In the genomic region with DNA sequence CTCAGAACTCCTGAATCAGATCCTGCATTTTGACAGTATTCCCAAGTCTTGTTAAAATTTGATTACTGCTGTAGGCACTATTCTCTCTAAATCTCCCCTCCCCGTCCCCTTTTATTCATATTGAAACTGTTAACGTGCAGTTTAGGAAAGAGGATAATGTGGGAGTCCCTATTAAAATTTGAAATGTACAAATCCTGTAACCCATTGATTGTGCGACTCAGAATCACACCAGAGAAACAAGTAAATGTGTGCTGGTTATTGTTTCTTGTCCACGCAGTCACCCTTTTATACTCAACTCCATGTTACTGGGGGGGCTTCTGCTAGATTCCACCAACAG, we compare ENCODE assay signal across 8 cellular contexts. TPM values are rescaled to one million over a fixed set of nuclear protein-coding genes. Genes with fewer than 3 reads are reported as not detected.
DNase-seq lines count a peak whose midpoint lies in the region; ATAC-seq and TF ChIP-seq lines count a peak whose summit lies in the region.

No MANE protein-coding gene starts in this region.

- peaks cover 44% of the 10 kb centered on the region for H3K79me2 ChIP-seq in SK-N-SH (ENCODE audit: insufficient read depth)

- no peaks in the 10 kb centered on the region for H3K9me2 ChIP-seq in SK-N-SH

- peaks cover 8% of the 10 kb centered on the region for H3K36me3 Mint-ChIP-seq in activated naive CD8-positive, alpha-beta T cell treated with anti-CD3 and anti-CD28 coated beads for 36 hours
- H3K36me3 Mint-ChIP-seq in immature natural killer cell: peaks cover 0 to 5% (median 0%) of the 10 kb centered on the region in 3 donors

- no peaks in the 10 kb centered on the region for H3K27me3 Mint-ChIP-seq in activated naive CD8-positive, alpha-beta T cell treated with anti-CD3 and anti-CD28 coated beads for 36 hours
- H3K27me3 Mint-ChIP-seq in immature natural killer cell (ENCODE audit: low read depth in 3 of 3): peaks cover 3 to 7% (median 6%) of the 10 kb centered on the region in 3 donors

- H3K27ac ChIP-seq in SK-N-SH (ENCODE audit: low read depth in 2 of 2, low read length in 1 of 2) (peak overlapping the region; percentile 82 to 83), substantia nigra (ENCODE audit: low read depth, low read length, poor library complexity, severe bottlenecking) (peak overlapping the region; percentile 76)

- WGBS in SK-N-SH (ENCODE audit: low lambda C conversion rate): 20% methylated on average over 4 of the region's 4 CpGs

- H3K4me2 ChIP-seq in SK-N-SH: peak overlapping the region; percentile 75

- peak overlapping the region; percentile 79 for H2AFZ ChIP-seq in SK-N-SH (ENCODE audit: low read depth)

- no peaks in the 10 kb centered on the region for H4K20me1 ChIP-seq in SK-N-SH (ENCODE audit: insufficient read depth)

- H3K36me3 ChIP-seq in SK-N-SH (replicated peaks in 1 of 2; ENCODE audit: control insufficient read depth in 1 of 2, insufficient read depth in 2 of 2, low read length in 1 of 2): no peaks in the 10 kb centered on the region

- H3K4me3 ChIP-seq in SK-N-SH (ENCODE audit: low read depth in 2 of 2, low read length in 1 of 2): peak overlapping the region; percentile 89 to 91

- H3K9me3 ChIP-seq in SK-N-SH: no peaks in the 10 kb centered on the region

- H3K4me3 Mint-ChIP-seq in activated naive CD8-positive, alpha-beta T cell treated with anti-CD3 and anti-CD28 coated beads for 36 hours: peak overlapping the region; percentile 94
- H3K4me3 Mint-ChIP-seq in immature natural killer cell: peak overlapping the region; percentile 91 to 96 (median 94)

- H3K4me1 Mint-ChIP-seq in activated naive CD8-positive, alpha-beta T cell treated with anti-CD3 and anti-CD28 coated beads for 36 hours: peaks cover 35% of the 10 kb centered on the region
- peaks cover 34 to 45% of the 10 kb centered on the region in 2 donors for H3K4me1 Mint-ChIP-seq in immature natural killer cell

- H3K27me3 ChIP-seq in SK-N-SH (ENCODE audit: insufficient read depth): no peaks in the 10 kb centered on the region

- DNase-seq in SK-N-SH: peak; percentile 15
- no peak for DNase-seq in activated naive CD8-positive, alpha-beta T cell treated with anti-CD3 and anti-CD28 coated beads for 36 hours
- no peak for DNase-seq in immature natural killer cell
- no peak for DNase-seq in substantia nigra (lab: John Stamatoyannopoulos, UW)
- DNase-seq in NCI-H510A (lab: John Stamatoyannopoulos, UW): no peak
- DNase-seq in NCI-H187 treated with DMSO at 0.1 percent for 48 hours (lab: John Stamatoyannopoulos, UW): no peak

- peaks cover 7% of the 10 kb centered on the region for H3F3A ChIP-seq in SK-N-SH (replicated peaks; ENCODE audit: insufficient read depth)

- TF ChIP-seq EP300 in SK-N-SH (IDR thresholded peaks at IDR 0.05; ENCODE audit: borderline replicate concordance in 1 of 2, low read depth in 1 of 2, low read length in 1 of 2): no peak

- peak overlapping the region; percentile 97 for H3K27ac Mint-ChIP-seq in activated naive CD8-positive, alpha-beta T cell treated with anti-CD3 and anti-CD28 coated beads for 36 hours
- peak overlapping the region; percentile 91 to 98 (median 95) for H3K27ac Mint-ChIP-seq in immature natural killer cell

- H3K4me1 ChIP-seq in SK-N-SH (ENCODE audit: control insufficient read depth in 1 of 2, insufficient read depth in 2 of 2, low read depth in 1 of 2, low read length in 1 of 2): peaks cover 0 to 20% of the 10 kb centered on the region in 2 experiments; a peak in 2 of 4 replicates

- POLR2A ChIA-PET in SK-N-SH (lab: Yijun Ruan, JAX): interaction anchor here (1.0 to 2.5 kb wide), 4 partner anchors 9 to 32 kb away, joined by 3 to 27 read pairs (median 9); a partner anchor contains a TSS

- peak overlapping the region; percentile 60 for H3K9ac ChIP-seq in SK-N-SH

- H3K9me3 Mint-ChIP-seq in activated naive CD8-positive, alpha-beta T cell treated with anti-CD3 and anti-CD28 coated beads for 36 hours: no peaks in the 10 kb centered on the region
- H3K9me3 Mint-ChIP-seq in immature natural killer cell: no peaks in the 10 kb centered on the region

- TF ChIP-seq CTCF in SK-N-SH (IDR thresholded peaks at IDR 0.05): no peak

- CTCF ChIA-PET in SK-N-SH (lab: Yijun Ruan, JAX): no interaction called here

- no peak for TF ChIP-seq RAD21 in SK-N-SH (IDR thresholded peaks at IDR 0.05; ENCODE audit: low read length)

- no peak for ATAC-seq in SK-N-SH treated with all-trans-retinoic acid at 6 μM for 48 hours
- no peak for ATAC-seq in HG03135 (IDR thresholded peaks at IDR 0.05; ENCODE audit: unreplicated experiment)

TF ChIP-seq in SK-N-SH, 30 proteins besides CTCF, POLR2A, EP300 and RAD21:
- TF ChIP-seq ELF1 (IDR thresholded peaks at IDR 0.05) (no peak), JUND (IDR thresholded peaks at IDR 0.05) (0 out of 2 replicates have a peak, but pooled peaks have one; percentile 3)
TF ChIP-seq in SK-N-SH: peak in this region for 1.

TF ChIP-seq in SK-N-SH treated with all-trans-retinoic acid at 6 μM for 48 hours, 23 proteins besides CTCF, POLR2A, EP300 and RAD21:
- TF ChIP-seq, protein P1, sequence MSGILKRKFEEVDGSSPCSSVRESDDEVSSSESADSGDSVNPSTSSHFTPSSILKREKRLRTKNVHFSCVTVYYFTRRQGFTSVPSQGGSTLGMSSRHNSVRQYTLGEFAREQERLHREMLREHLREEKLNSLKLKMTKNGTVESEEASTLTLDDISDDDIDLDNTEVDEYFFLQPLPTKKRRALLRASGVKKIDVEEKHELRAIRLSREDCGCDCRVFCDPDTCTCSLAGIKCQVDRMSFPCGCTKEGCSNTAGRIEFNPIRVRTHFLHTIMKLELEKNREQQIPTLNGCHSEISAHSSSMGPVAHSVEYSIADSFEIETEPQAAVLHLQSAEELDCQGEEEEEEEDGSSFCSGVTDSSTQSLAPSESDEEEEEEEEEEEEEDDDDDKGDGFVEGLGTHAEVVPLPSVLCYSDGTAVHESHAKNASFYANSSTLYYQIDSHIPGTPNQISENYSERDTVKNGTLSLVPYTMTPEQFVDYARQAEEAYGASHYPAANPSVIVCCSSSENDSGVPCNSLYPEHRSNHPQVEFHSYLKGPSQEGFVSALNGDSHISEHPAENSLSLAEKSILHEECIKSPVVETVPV (CRISPR knock-in tag; IDR thresholded peaks at IDR 0.05): no peak
- TF ChIP-seq RARB (CRISPR knock-in tag; IDR thresholded peaks at IDR 0.05) (no peak), SNAI2 (CRISPR knock-in tag; IDR thresholded peaks at IDR 0.05) (no peak), ISL1 (CRISPR knock-in tag; IDR thresholded peaks at IDR 0.05) (no peak), ZFP3 (CRISPR knock-in tag; IDR thresholded peaks at IDR 0.05) (no peak), ESRRG (CRISPR knock-in tag; IDR thresholded peaks at IDR 0.05) (no peak), BACH2 (CRISPR knock-in tag; IDR thresholded peaks at IDR 0.05; ENCODE audit: borderline replicate concordance) (no peak), TCF4 (CRISPR knock-in tag; IDR thresholded peaks at IDR 0.05; ENCODE audit: borderline replicate concordance) (no peak), CSDC2 (CRISPR knock-in tag; IDR thresholded peaks at IDR 0.05) (no peak), ZNF70 (CRISPR knock-in tag; IDR thresholded peaks at IDR 0.05) (no peak), ARNTL (CRISPR knock-in tag; IDR thresholded peaks at IDR 0.05; ENCODE audit: borderline replicate concordance, low read depth) (no peak), ZC3H10 (CRISPR knock-in tag; IDR thresholded peaks at IDR 0.05) (no peak), OSR1 (CRISPR knock-in tag; IDR thresholded peaks at IDR 0.05) (no peak), PPARA (CRISPR knock-in tag; IDR thresholded peaks at IDR 0.05; ENCODE audit: borderline replicate concordance) (no peak), TOX (CRISPR knock-in tag; IDR thresholded peaks at IDR 0.05; ENCODE audit: borderline replicate concordance) (no peak), GLIS3 (CRISPR knock-in tag; IDR thresholded peaks at IDR 0.05) (no peak)
- TF ChIP-seq, protein P2, sequence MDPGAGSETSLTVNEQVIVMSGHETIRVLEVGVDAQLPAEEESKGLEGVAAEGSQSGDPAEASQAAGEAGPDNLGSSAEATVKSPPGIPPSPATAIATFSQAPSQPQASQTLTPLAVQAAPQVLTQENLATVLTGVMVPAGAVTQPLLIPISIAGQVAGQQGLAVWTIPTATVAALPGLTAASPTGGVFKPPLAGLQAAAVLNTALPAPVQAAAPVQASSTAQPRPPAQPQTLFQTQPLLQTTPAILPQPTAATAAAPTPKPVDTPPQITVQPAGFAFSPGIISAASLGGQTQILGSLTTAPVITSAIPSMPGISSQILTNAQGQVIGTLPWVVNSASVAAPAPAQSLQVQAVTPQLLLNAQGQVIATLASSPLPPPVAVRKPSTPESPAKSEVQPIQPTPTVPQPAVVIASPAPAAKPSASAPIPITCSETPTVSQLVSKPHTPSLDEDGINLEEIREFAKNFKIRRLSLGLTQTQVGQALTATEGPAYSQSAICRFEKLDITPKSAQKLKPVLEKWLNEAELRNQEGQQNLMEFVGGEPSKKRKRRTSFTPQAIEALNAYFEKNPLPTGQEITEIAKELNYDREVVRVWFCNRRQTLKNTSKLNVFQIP (CRISPR knock-in tag; IDR thresholded peaks at IDR 0.05; ENCODE audit: borderline replicate concordance, low read depth): no peak
TF ChIP-seq in SK-N-SH treated with all-trans-retinoic acid at 6 μM for 48 hours: peak in this region for 0.

RNA-seq across cellular contexts. Expression of a gene that starts 0.6 kb away (rescaled TPM):
- polyA plus RNA-seq in SK-N-SH (2012; rRNA removed): 3.2 and 4.8 TPM in 2 replicates
- 5.3 and 5.8 TPM in 2 replicates for polyA plus RNA-seq in SK-N-SH (2012; cell fraction: cytosol; rRNA removed)
- polyA plus RNA-seq in SK-N-SH (2012; cell fraction: nucleus; rRNA removed): 4.7 and 10.1 TPM in 2 replicates
- total RNA-seq in activated naive CD8-positive, alpha-beta T cell treated with anti-CD3 and anti-CD28 coated beads for 36 hours: 10 to 100 TPM; 23.0 to 24.6 TPM
- 10 to 100 TPM in 2 of 3 donors, 1 to 10 TPM in 1; 9.9 to 19.1 (median 11.3) TPM for polyA plus RNA-seq in immature natural killer cell

RNA-seq across cellular contexts. Expression of a gene that starts 25.9 kb away (rescaled TPM):
- polyA plus RNA-seq in SK-N-SH (2012; rRNA removed) (20.8 and 27.7 TPM in 2 replicates), immature natural killer cell (10 to 100 TPM; 13.0 to 28.6 (median 13.0) TPM)
- polyA plus RNA-seq in SK-N-SH (2012; cell fraction: cytosol; rRNA removed): 30.6 and 38.6 TPM in 2 replicates
- 6.0 and 13.5 TPM in 2 replicates for polyA plus RNA-seq in SK-N-SH (2012; cell fraction: nucleus; rRNA removed)
- 10 to 100 TPM; 24.3 to 24.5 TPM for total RNA-seq in activated naive CD8-positive, alpha-beta T cell treated with anti-CD3 and anti-CD28 coated beads for 36 hours

RNA-seq across cellular contexts. Expression of a gene that starts 31.2 kb away (rescaled TPM):
- polyA plus RNA-seq in SK-N-SH (2012; rRNA removed): 9.2 and 12.2 TPM in 2 replicates
- 13.5 and 19.1 TPM in 2 replicates for polyA plus RNA-seq in SK-N-SH (2012; cell fraction: cytosol; rRNA removed)
- polyA plus RNA-seq in SK-N-SH (2012; cell fraction: nucleus; rRNA removed): 9.9 and 20.7 TPM in 2 replicates
- 10 to 100 TPM; 59.0 to 61.6 TPM for total RNA-seq in activated naive CD8-positive, alpha-beta T cell treated with anti-CD3 and anti-CD28 coated beads for 36 hours
- polyA plus RNA-seq in immature natural killer cell: 10 to 100 TPM; 12.0 to 31.3 (median 20.5) TPM
